In the genomic region with DNA sequence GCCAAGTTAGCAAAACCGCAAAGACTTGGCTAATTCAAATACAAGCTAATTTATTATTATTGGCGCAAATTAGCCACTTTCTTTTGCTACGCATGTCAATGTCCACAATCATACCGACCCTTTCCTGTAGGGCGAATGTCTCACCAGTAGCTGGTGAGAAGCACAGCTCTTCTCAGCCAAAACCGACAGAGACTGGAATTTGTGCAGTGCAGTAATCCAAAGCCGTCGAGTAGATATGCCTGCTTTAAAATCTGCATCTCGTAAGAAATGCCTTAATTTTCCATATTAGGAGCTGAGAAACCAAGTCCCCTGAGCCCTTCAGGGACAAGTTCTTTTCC, we compare ENCODE assay signal across 1 cellular context.
TF ChIP-seq lines count a peak whose summit lies in the region.

No MANE protein-coding gene starts in this region.

TF ChIP-seq in GM12878, 131 proteins besides CTCF, POLR2A, EP300 and RAD21:
- TF ChIP-seq CBFB (IDR thresholded peaks at IDR 0.05; ENCODE audit: low read depth) (peak; percentile 3; the same call in 1 of the 2 replicates), CBX5 (IDR thresholded peaks at IDR 0.05; ENCODE audit: low read depth) (no peak), YY1 (IDR thresholded peaks at IDR 0.05; ENCODE audit: low read depth, low read length) (peak; percentile 8; the same call in 1 of the 2 replicates), MTA2 (IDR thresholded peaks at IDR 0.05; ENCODE audit: low read depth) (peak; percentile 28; the same call in 1 of the 2 replicates), EGR1 (IDR thresholded peaks at IDR 0.05; ENCODE audit: borderline replicate concordance in 1 of 2, low read depth in 2 of 2, low read length in 2 of 2) (no peak), TCF7 (IDR thresholded peaks at IDR 0.05; ENCODE audit: borderline replicate concordance) (peak; percentile 12; the same call in 1 of the 2 replicates)
